In genomic region chr12:102120886-102121285, GRCh38 we compare ENCODE assay signal across 2 cellular contexts.
TF ChIP-seq lines count a peak whose summit lies in the region.

No MANE protein-coding gene starts in this region.

TF ChIP-seq in GM12891, 5 proteins besides CTCF, POLR2A, EP300 and RAD21:
- TF ChIP-seq POU2F2 (IDR thresholded peaks at IDR 0.05; ENCODE audit: low read depth, low read length), result no peak
- TF ChIP-seq TAF1 (IDR thresholded peaks at IDR 0.05; ENCODE audit: low read depth, low read length), result no peak
- no peak for TF ChIP-seq SPI1 (IDR thresholded peaks at IDR 0.05; ENCODE audit: low read depth, low read length)
- no peak for TF ChIP-seq POLR2AphosphoS5 (IDR thresholded peaks at IDR 0.05; ENCODE audit: low read depth, low read length)
- no peak for TF ChIP-seq PAX5 (IDR thresholded peaks at IDR 0.05; ENCODE audit: insufficient read depth, low read length, severe bottlenecking)

TF ChIP-seq in H1, 55 proteins besides CTCF, POLR2A, EP300 and RAD21:
- peak; percentile 7 for TF ChIP-seq SAP30 (IDR thresholded peaks at IDR 0.05; ENCODE audit: insufficient read depth, insufficient replicate concordance, low read length)
- TF ChIP-seq, protein P1, sequence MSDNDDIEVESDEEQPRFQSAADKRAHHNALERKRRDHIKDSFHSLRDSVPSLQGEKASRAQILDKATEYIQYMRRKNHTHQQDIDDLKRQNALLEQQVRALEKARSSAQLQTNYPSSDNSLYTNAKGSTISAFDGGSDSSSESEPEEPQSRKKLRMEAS (IDR thresholded peaks at IDR 0.05), result peak; percentile 42; the same call in 1 of the 2 replicates
- TF ChIP-seq JUND (IDR thresholded peaks at IDR 0.05; ENCODE audit: low read length), result no peak
TF ChIP-seq in H1: peak in this region for 2.
